ENCODE assay signal across 14 cellular contexts in genomic region chr4:81039351-81040174, GRCh38. TPM values are rescaled to one million over a fixed set of nuclear protein-coding genes. Genes with fewer than 3 reads are reported as not detected.
DNase-seq lines count a peak whose midpoint lies in the region; ATAC-seq, FAIRE-seq and TF ChIP-seq lines count a peak whose summit lies in the region.
"Had no signal": no experiment of that assay in that cellular context is flagged by ENCODE, and none has a peak within 500 bp of the region (broad histone marks: within the 10 kb centered on the region; RNA-seq: fewer than 3 reads in every experiment).

No MANE protein-coding gene starts in this region.

- H3K27me3 Mint-ChIP-seq in glutamatergic neuron (ENCODE audit: unreplicated experiment), result peaks cover 1% of the 10 kb centered on the region

- SMC1A ChIA-PET in GM12878 (lab: Charles Lee; ENCODE audit: uncharacterized antibody, unreplicated experiment), result interaction anchor here (0.6 to 14.8 kb wide), 55 partner anchors 10 to 820 kb away, joined by 3 to 144 read pairs (median 4); partner anchors contain the start of gene BMP3

- no peak for DNase-seq in GM12878 (ENCODE audit: low read depth, low spot score)
- no peak for DNase-seq in smooth muscle cell (lab: John Stamatoyannopoulos, UW; ENCODE audit: unreplicated experiment)
- no peak for DNase-seq in NCI-H748 (lab: John Stamatoyannopoulos, UW; ENCODE audit: unreplicated experiment)
- no peak for DNase-seq in glutamatergic neuron
- DNase-seq: activated CD8-positive, alpha-beta memory T cell treated with anti-CD3 and anti-CD28 coated beads, Interleukin-2, amount 50 U/mL, for 48 hours; heart right ventricle; Right ventricle myocardium superior had no signal

- CTCF ChIA-PET in GM12878 (lab: Yijun Ruan, JAX), result interaction anchor here (0.6 to 15.3 kb wide), 56 partner anchors 9 to 835 kb away, joined by 3 to 268 read pairs (median 4); partner anchors contain the start of gene BMP3

- H4K20me1 ChIP-seq in GM12878 (ENCODE audit: control insufficient read depth, insufficient read depth) (no peaks in the 10 kb centered on the region), smooth muscle cell (ENCODE audit: low read depth) (no peaks in the 10 kb centered on the region)

- FAIRE-seq in GM12878 (lab: Jason Lieb, UNC), result peak; percentile 23

- H3K9ac ChIP-seq in GM12878 (ENCODE audit: control insufficient read depth, insufficient read depth, low read length) (no peak overlapping the region), rectal smooth muscle tissue (ENCODE audit: low read length) (no peak overlapping the region), smooth muscle cell (ENCODE audit: low read depth) (no peak overlapping the region)

- H3K36me3 ChIP-seq in GM12878 (ENCODE audit: control insufficient read depth in 2 of 2, insufficient read depth in 2 of 2, low read length in 1 of 2), result no peaks in the 10 kb centered on the region
- no peaks in the 10 kb centered on the region for H3K36me3 ChIP-seq in rectal smooth muscle tissue (ENCODE audit: control insufficient read depth, insufficient read depth, low read length)
- H3K36me3 ChIP-seq in smooth muscle cell (ENCODE audit: low read depth), result no peaks in the 10 kb centered on the region
- H3K36me3 ChIP-seq: heart right ventricle had no signal

- H3K79me2 ChIP-seq in GM12878 (ENCODE audit: control insufficient read depth, insufficient read depth, low read length) (no peaks in the 10 kb centered on the region), smooth muscle cell (ENCODE audit: low read depth) (no peaks in the 10 kb centered on the region)

- intact Hi-C loops in GM12878 (cut with micrococcal nuclease; ENCODE audit: unreplicated experiment), result loop anchor here (1.0 to 2.0 kb wide), 5 partner anchors 49 to 677 kb away; no protein-coding TSS in a partner anchor

- WGBS in GM12878 (ENCODE audit: insufficient coverage, insufficient replicate concordance, low lambda C conversion rate, missing lambda C conversion rate), result 1% methylated on average over 5 of the region's 5 CpGs
- WGBS in smooth muscle cell (ENCODE audit: low lambda C conversion rate), result 62% methylated on average over 5 of the region's 5 CpGs

- H3K4me2 ChIP-seq in GM12878 (ENCODE audit: control insufficient read depth, insufficient read depth) (no peak overlapping the region), smooth muscle cell (no peak overlapping the region)

- H3K9me3 ChIP-seq in GM12878 (replicated peaks; ENCODE audit: control insufficient read depth, insufficient read depth, low read length) (no peaks in the 10 kb centered on the region), smooth muscle cell (replicated peaks; ENCODE audit: low read depth) (no peaks in the 10 kb centered on the region)
- H3K9me3 ChIP-seq: heart right ventricle had no signal

- no peak for TF ChIP-seq POLR2A in GM12878 (IDR thresholded peaks at IDR 0.05; ENCODE audit: low read depth, low read length)

- no peaks in the 10 kb centered on the region for H3F3A ChIP-seq in smooth muscle cell (ENCODE audit: low read depth)

- H3K4me1 Mint-ChIP-seq in glutamatergic neuron (ENCODE audit: low read depth, unreplicated experiment), result no peaks in the 10 kb centered on the region

- no peaks in the 10 kb centered on the region for H3K9me3 Mint-ChIP-seq in glutamatergic neuron (ENCODE audit: unreplicated experiment)

- H3K4me3 ChIP-seq in GM12878 (no peak overlapping the region), rectal smooth muscle tissue (ENCODE audit: low read length) (no peak overlapping the region), smooth muscle cell (no peak overlapping the region)
- H3K4me3 ChIP-seq: heart right ventricle, skin epidermis had no signal

- POLR2A ChIA-PET in GM12878 (lab: Charles Lee), result interaction anchor here (0.6 to 1.2 kb wide), 2 partner anchors 673 to 1725 kb away, joined by 3 to 6 read pairs; no protein-coding TSS in a partner anchor

- TF ChIP-seq RAD21 in GM12878 (IDR thresholded peaks at IDR 0.05; ENCODE audit: insufficient read depth, low read depth, low read length), result no peak

- H3K4me3 Mint-ChIP-seq in glutamatergic neuron (ENCODE audit: unreplicated experiment), result no peak overlapping the region
- H3K4me3 Mint-ChIP-seq: activated naive CD8-positive, alpha-beta T cell had no signal

- no peaks in the 10 kb centered on the region for H3K27me3 ChIP-seq in GM12878 (replicated peaks in 1 of 2; ENCODE audit: control insufficient read depth in 2 of 2, insufficient read depth in 2 of 2, low read length in 1 of 2)
- no peaks in the 10 kb centered on the region for H3K27me3 ChIP-seq in rectal smooth muscle tissue (ENCODE audit: control insufficient read depth, insufficient read depth, low read length)
- peaks cover 64% of the 10 kb centered on the region for H3K27me3 ChIP-seq in smooth muscle cell (ENCODE audit: low read depth)

- in situ Hi-C loops in GM12878 (cut with MboI), result loop anchor here (5.0 to 10.0 kb wide), 2 partner anchors 425 to 672 kb away; no protein-coding TSS in a partner anchor

- ATAC-seq in GM18909 (IDR thresholded peaks at IDR 0.05; ENCODE audit: poor library complexity, unreplicated experiment) (peak; percentile 18), HG03159 (IDR thresholded peaks at IDR 0.05; ENCODE audit: unreplicated experiment) (peak; percentile 13), GM12878 (peak; percentile 70), HG02970 (IDR thresholded peaks at IDR 0.05; ENCODE audit: low FRiP score, unreplicated experiment) (no peak)
- ATAC-seq: heart right ventricle had no signal

- 0 out of 2 replicates have a peak, but pooled peaks cover 3% of the 10 kb centered on the region for H3K4me1 ChIP-seq in GM12878 (ENCODE audit: control insufficient read depth, insufficient read depth, low read length)
- peaks cover 11% of the 10 kb centered on the region for H3K4me1 ChIP-seq in rectal smooth muscle tissue (ENCODE audit: control insufficient read depth, insufficient read depth, low read length)
- H3K4me1 ChIP-seq in smooth muscle cell (ENCODE audit: low read depth), result no peaks in the 10 kb centered on the region
- H3K4me1 ChIP-seq: heart right ventricle had no signal

- TF ChIP-seq CTCF in GM12878 (IDR thresholded peaks at IDR 0.05 in 2 of 3, conservative IDR thresholded peaks at IDR 0.05 in 1 of 3; ENCODE audit: control insufficient read depth in 2 of 3, extremely low read depth in 1 of 3, insufficient read depth in 1 of 3, low read depth in 3 of 3, low read length in 3 of 3) (no peak), smooth muscle cell (IDR thresholded peaks at IDR 0.05; ENCODE audit: borderline replicate concordance, insufficient read depth, poor library complexity, severe bottlenecking) (no peak), glutamatergic neuron (IDR thresholded peaks at IDR 0.05; ENCODE audit: partially characterized antibody, unreplicated experiment) (no peak)

- RAD21 ChIA-PET in GM12878 (lab: Charles Lee; ENCODE audit: unreplicated experiment), result interaction anchor here (0.7 to 7.6 kb wide), 35 partner anchors 9 to 819 kb away, joined by 3 to 78 read pairs (median 4); partner anchors contain the start of gene BMP3

- BruUV-seq in GM12878 (replicated peaks; lab: Mats Ljungman, UMichigan), result no TSS peak

- no peak overlapping the region for H3K27ac ChIP-seq in GM12878 (ENCODE audit: control insufficient read depth, insufficient read depth)
- H3K27ac ChIP-seq in rectal smooth muscle tissue (ENCODE audit: low read depth, low read length), result peak overlapping the region; percentile 46
- H3K27ac ChIP-seq in smooth muscle cell (ENCODE audit: low read depth), result no peak overlapping the region
- H3K27ac ChIP-seq: C4-2B, heart right ventricle, skin epidermis had no signal

- no peak overlapping the region for H2AFZ ChIP-seq in GM12878 (ENCODE audit: control insufficient read depth, low read depth, low read length)
- no peak overlapping the region for H2AFZ ChIP-seq in smooth muscle cell (ENCODE audit: low read depth)

- H3K36me3 Mint-ChIP-seq in glutamatergic neuron (ENCODE audit: unreplicated experiment), result no peaks in the 10 kb centered on the region
- H3K36me3 Mint-ChIP-seq: activated naive CD8-positive, alpha-beta T cell had no signal

- no peak for TF ChIP-seq EP300 in GM12878 (IDR thresholded peaks at IDR 0.05; ENCODE audit: borderline replicate concordance in 1 of 2, control insufficient read depth in 1 of 2, low read depth in 2 of 2, low read length in 2 of 2)

- no peak overlapping the region for H3K27ac Mint-ChIP-seq in glutamatergic neuron (ENCODE audit: unreplicated experiment)
- H3K27ac Mint-ChIP-seq: activated naive CD8-positive, alpha-beta T cell had no signal

TF ChIP-seq in GM12878, 131 proteins besides CTCF, POLR2A, EP300 and RAD21 (continues in another document):
- TF ChIP-seq MXI1 (IDR thresholded peaks at IDR 0.05; ENCODE audit: low read depth, low read length), result no peak
- no peak for TF ChIP-seq USF1 (IDR thresholded peaks at IDR 0.05; ENCODE audit: borderline replicate concordance, extremely low read length, insufficient read depth, low read depth, low read length)

RNA-seq across cellular contexts. Expression of gene BMP3, which starts 9.1 kb away (rescaled TPM):
- 0.58 and 0.76 TPM in 2 replicates for total RNA-seq in GM12878 (2013; cell fraction: nucleolus; rRNA removed)
- total RNA-seq in GM12878 (2014; rRNA removed) (1.2 and 1.4 TPM in 2 replicates), GM12878 (2014; rRNA removed; fragmentation: Illumina TruSeq; extraction: Trizol) (1.0 and 1.4 TPM in 2 replicates), GM12878 (2021) (0.90 and 1.2 TPM in 2 replicates), smooth muscle cell (not detected in 2 replicates), glutamatergic neuron (ENCODE audit: unreplicated experiment) (1.8 TPM)
- not detected for polyA plus RNA-seq in GM12878 (2011; ENCODE audit: low read depth)
- polyA plus RNA-seq in GM12878 (2011; rRNA removed) (0.91 and 1.2 TPM in 2 replicates), GM12878 (2014; fragmentation: Illumina TruSeq; extraction: Trizol) (0.85 and 1.1 TPM in 2 replicates), GM12878 (2014; fragmentation: Nextera tagmentation; extraction: Ambion mirVana) (1 to 10 TPM in 1 of 2 experiments, under 1 TPM in 1; 0.37 to 1.3 TPM), GM12878 (2014; rRNA removed) (0.44 and 0.53 TPM in 2 replicates), GM12878 (2016; fragmentation: Nextera tagmentation; extraction: Ambion mirVana) (under 1 TPM; 0.39 to 0.47 TPM), smooth muscle cell (not detected in 2 replicates)
- polyA plus RNA-seq in GM12878 (2011; cell fraction: cytosol; rRNA removed), result 0.34 and 0.42 TPM in 2 replicates
- 0.19 and 0.50 TPM in 2 replicates for polyA plus RNA-seq in GM12878 (2011; cell fraction: nucleus; rRNA removed)
- not detected in 2 replicates for polyA plus RNA-seq in GM12878 (2012)
- 0.57 and 1.1 TPM in 2 replicates for polyA minus RNA-seq in GM12878 (2011; rRNA and poly(A)+ RNA removed)
- 0.27 and 0.62 TPM in 2 replicates for polyA minus RNA-seq in GM12878 (2011; cell fraction: cytosol; rRNA and poly(A)+ RNA removed)
- polyA minus RNA-seq in GM12878 (2011; cell fraction: nucleus; rRNA and poly(A)+ RNA removed), result 0.85 and 1.4 TPM in 2 replicates
- total RNA-seq: Right ventricle myocardium superior had no signal
- polyA plus RNA-seq: heart right ventricle had no signal
